ENCODE assay signal across 39 cellular contexts in genomic region chr7:144594580-144594979, GRCh38.
"Had no signal": no experiment of that assay in that cellular context is flagged by ENCODE, and none has a peak within 500 bp of the region (broad histone marks: within the 10 kb centered on the region; RNA-seq: fewer than 3 reads in every experiment).

No MANE protein-coding gene starts in this region.

- H3K36me3 ChIP-seq: adrenal gland, ascending aorta, brain microvascular endothelial cell, breast epithelium, cardiac muscle cell had no signal

- ATAC-seq: activated naive CD4-positive, alpha-beta T cell treated with anti-CD3 and anti-CD28 coated beads, Interleukin-2, amount 50 U/mL, for 72 hours; activated naive CD8-positive, alpha-beta T cell treated with anti-CD3 and anti-CD28 coated beads, Interleukin-2, amount 50 U/mL, for 24 hours; activated T-cell treated with anti-CD3 and anti-CD28 coated beads, Interleukin-2, amount 50 U/mL, for 4 hours; activated T-cell treated with anti-CD3 and anti-CD28 coated beads, Interleukin-2, amount 50 U/mL, for 72 hours; activated T-helper 17 cell treated with anti-CD3 and anti-CD28 coated beads, Interleukin-2, amount 50 U/mL, for 72 hours; body of pancreas had no signal

- H3K4me3 ChIP-seq: adrenal gland, ascending aorta, body of pancreas, breast epithelium, cardiac muscle cell had no signal

- DNase-seq: activated effector memory CD4-positive, alpha-beta T cell treated with anti-CD3 and anti-CD28 coated beads, Interleukin-2, amount 50 U/mL, for 16 hours; activated effector memory CD4-positive, alpha-beta T cell treated with Interleukin-2 at 50 U/mL for 16 hours; activated gamma-delta T cell; activated gamma-delta T cell treated with Interleukin-2 at 50 U/mL for 16 hours; activated naive CD4-positive, alpha-beta T cell; activated naive CD4-positive, alpha-beta T cell treated with anti-CD3 and anti-CD28 coated beads for 36 hours; activated naive CD4-positive, alpha-beta T cell treated with anti-CD3 and anti-CD28 coated beads, Interleukin-2, amount 10 ng/mL, durations not matched to agents 7 days and 5 days; activated naive CD4-positive, alpha-beta T cell treated with anti-CD3 and anti-CD28 coated beads, Interleukin-2, amount 50 U/mL, for 16 hours; activated naive CD4-positive, alpha-beta T cell treated with Interleukin-2 at 50 U/mL for 16 hours; activated naive CD8-positive, alpha-beta T cell treated with anti-CD3 and anti-CD28 coated beads for 36 hours; activated naive CD8-positive, alpha-beta T cell treated with anti-CD3 and anti-CD28 coated beads, Interleukin-2, amount 10 ng/mL, durations not matched to agents 7 days and 5 days; activated naive CD8-positive, alpha-beta T cell treated with anti-CD3 and anti-CD28 coated beads, Interleukin-2, amount 50 U/mL, for 24 hours; activated T-cell treated with anti-CD3 and anti-CD28 coated beads, Interleukin-2, amount 50 U/mL, for 24 hours; activated T-cell treated with anti-CD3 and anti-CD28 coated beads, Interleukin-2, amount 50 U/mL, for 4 hours; activated T-cell treated with anti-CD3 and anti-CD28 coated beads, Interleukin-2, amount 50 U/mL, for 48 hours; activated T-cell treated with anti-CD3 and anti-CD28 coated beads, Interleukin-2, amount 50 U/mL, for 72 hours; adrenal gland; amniotic stem cell; amygdala; anterior cingulate cortex; aorta; body of pancreas; brain microvascular endothelial cell; caudate nucleus; central memory CD4-positive, alpha-beta T cell; cerebellar nuclear complex had no signal

- H3K27ac ChIP-seq: adrenal gland, ascending aorta, body of pancreas, brain microvascular endothelial cell, breast epithelium, cardiac muscle cell had no signal

- H3K4me3 Mint-ChIP-seq: activated naive CD4-positive, alpha-beta T cell treated with anti-CD3 and anti-CD28 coated beads for 36 hours; activated naive CD4-positive, alpha-beta T cell treated with anti-CD3 and anti-CD28 coated beads, Interleukin-2, amount 10 ng/mL, durations not matched to agents 7 days and 5 days; activated naive CD4-positive, alpha-beta T cell treated with anti-CD3 and anti-CD28 coated beads, Interleukin-2, amount 50 U/mL, for 24 hours; activated naive CD8-positive, alpha-beta T cell; activated naive CD8-positive, alpha-beta T cell treated with anti-CD3 and anti-CD28 coated beads for 36 hours; activated naive CD8-positive, alpha-beta T cell treated with anti-CD3 and anti-CD28 coated beads, Interleukin-2, amount 10 ng/mL, durations not matched to agents 7 days and 5 days; activated naive CD8-positive, alpha-beta T cell treated with anti-CD3 and anti-CD28 coated beads, Interleukin-2, amount 50 U/mL, for 24 hours; activated T-cell treated with anti-CD3 and anti-CD28 coated beads, Interleukin-2, amount 50 U/mL, for 24 hours; activated T-cell treated with anti-CD3 and anti-CD28 coated beads, Interleukin-2, amount 50 U/mL, for 4 hours; activated T-cell treated with anti-CD3 and anti-CD28 coated beads, Interleukin-2, amount 50 U/mL, for 72 hours; activated T-helper 1 cell treated with anti-CD3 and anti-CD28 coated beads, Interleukin-12 subunit alpha, Interleukin-12 subunit beta, Interleukin-2, Interleukin-4 antibody, amounts not matched to agents 30 ng/mL and 10 ng/mL and 1 ng/mL, durations not matched to agents 14 hours and 24 hours and 36 hours; activated T-helper 17 cell treated with anti-CD3 and anti-CD28 coated beads, Interleukin-2, amount 50 U/mL, for 72 hours; brain; central memory CD8-positive, alpha-beta T cell had no signal

- H3K27me3 ChIP-seq: adrenal gland, ascending aorta, body of pancreas, brain microvascular endothelial cell, breast epithelium, cardiac muscle cell had no signal

- H3K27me3 Mint-ChIP-seq: activated naive CD4-positive, alpha-beta T cell treated with anti-CD3 and anti-CD28 coated beads, Interleukin-2, amount 10 ng/mL, durations not matched to agents 7 days and 5 days; activated naive CD4-positive, alpha-beta T cell treated with anti-CD3 and anti-CD28 coated beads, Interleukin-2, amount 50 U/mL, for 24 hours; activated naive CD8-positive, alpha-beta T cell; activated naive CD8-positive, alpha-beta T cell treated with anti-CD3 and anti-CD28 coated beads for 36 hours; activated naive CD8-positive, alpha-beta T cell treated with anti-CD3 and anti-CD28 coated beads, Interleukin-2, amount 10 ng/mL, durations not matched to agents 7 days and 5 days; activated naive CD8-positive, alpha-beta T cell treated with anti-CD3 and anti-CD28 coated beads, Interleukin-2, amount 50 U/mL, for 24 hours; activated T-cell treated with anti-CD3 and anti-CD28 coated beads, Interleukin-2, amount 50 U/mL, for 24 hours; activated T-helper 17 cell treated with anti-CD3 and anti-CD28 coated beads, Interleukin-2, amount 50 U/mL, for 72 hours; central memory CD8-positive, alpha-beta T cell had no signal

- FAIRE-seq: astrocyte, bronchial epithelial cell had no signal

- H3K4me1 ChIP-seq: adrenal gland, ascending aorta, body of pancreas, breast epithelium had no signal

- H3K27ac Mint-ChIP-seq: activated naive CD4-positive, alpha-beta T cell treated with anti-CD3 and anti-CD28 coated beads for 36 hours; activated naive CD4-positive, alpha-beta T cell treated with anti-CD3 and anti-CD28 coated beads, Interleukin-2, amount 10 ng/mL, durations not matched to agents 7 days and 5 days; activated naive CD4-positive, alpha-beta T cell treated with anti-CD3 and anti-CD28 coated beads, Interleukin-2, amount 50 U/mL, for 24 hours; activated naive CD4-positive, alpha-beta T cell treated with anti-CD3 and anti-CD28 coated beads, Interleukin-2, amount 50 U/mL, for 72 hours; activated naive CD8-positive, alpha-beta T cell; activated naive CD8-positive, alpha-beta T cell treated with anti-CD3 and anti-CD28 coated beads for 36 hours; activated naive CD8-positive, alpha-beta T cell treated with anti-CD3 and anti-CD28 coated beads, Interleukin-2, amount 10 ng/mL, durations not matched to agents 7 days and 5 days; activated naive CD8-positive, alpha-beta T cell treated with anti-CD3 and anti-CD28 coated beads, Interleukin-2, amount 50 U/mL, for 24 hours; activated T-cell treated with anti-CD3 and anti-CD28 coated beads, Interleukin-2, amount 50 U/mL, for 24 hours; activated T-cell treated with anti-CD3 and anti-CD28 coated beads, Interleukin-2, amount 50 U/mL, for 72 hours; activated T-helper 1 cell treated with anti-CD3 and anti-CD28 coated beads, Interleukin-12 subunit alpha, Interleukin-12 subunit beta, Interleukin-2, Interleukin-4 antibody, amounts not matched to agents 30 ng/mL and 10 ng/mL and 1 ng/mL, durations not matched to agents 14 hours and 24 hours and 36 hours; activated T-helper 17 cell treated with anti-CD3 and anti-CD28 coated beads, Interleukin-2, amount 50 U/mL, for 72 hours; activated T-helper 2 cell treated with anti-CD3 and anti-CD28 coated beads, Interferon-gamma antibody, Interleukin-2, Interleukin-4, amounts not matched to agents 10 μg/mL and 5 μg/mL and 100 μg/mL, durations not matched to agents 14 hours and 24 hours and 36 hours; brain had no signal

- H3K36me3 Mint-ChIP-seq: brain had no signal

- H3K9me3 ChIP-seq: body of pancreas had no signal

- H3K4me1 Mint-ChIP-seq: activated naive CD4-positive, alpha-beta T cell treated with anti-CD3 and anti-CD28 coated beads, Interleukin-2, amount 10 ng/mL, durations not matched to agents 7 days and 5 days; activated naive CD4-positive, alpha-beta T cell treated with anti-CD3 and anti-CD28 coated beads, Interleukin-2, amount 50 U/mL, for 24 hours; activated naive CD8-positive, alpha-beta T cell treated with anti-CD3 and anti-CD28 coated beads for 36 hours; activated naive CD8-positive, alpha-beta T cell treated with anti-CD3 and anti-CD28 coated beads, Interleukin-2, amount 10 ng/mL, durations not matched to agents 7 days and 5 days; activated naive CD8-positive, alpha-beta T cell treated with anti-CD3 and anti-CD28 coated beads, Interleukin-2, amount 50 U/mL, for 24 hours; activated T-helper 17 cell treated with anti-CD3 and anti-CD28 coated beads, Interleukin-2, amount 50 U/mL, for 72 hours; brain; central memory CD8-positive, alpha-beta T cell had no signal
